15 cellular contexts compared by ENCODE assay signal in genomic region chr11:118519549-118519948, GRCh38. TPM values are rescaled to one million over a fixed set of nuclear protein-coding genes. Genes with fewer than 3 reads are reported as not detected.
DNase-seq lines count a peak whose midpoint lies in the region; ATAC-seq and TF ChIP-seq lines count a peak whose summit lies in the region.
"Had no signal": no experiment of that assay in that cellular context is flagged by ENCODE, and none has a peak within 500 bp of the region (broad histone marks: within the 10 kb centered on the region; RNA-seq: fewer than 3 reads in every experiment).

No MANE protein-coding gene starts in this region.

- H3K4me1 ChIP-seq in Caco-2 = no peaks in the 10 kb centered on the region; the same call in 1 of the 2 replicates

- peak overlapping the region; percentile 48 for H3K27ac Mint-ChIP-seq in activated T-cell treated with anti-CD3 and anti-CD28 coated beads, Interleukin-2, amount 50 U/mL, for 24 hours
- no peak overlapping the region for H3K27ac Mint-ChIP-seq in activated T-cell treated with anti-CD3 and anti-CD28 coated beads, Interleukin-2, amount 50 U/mL, for 72 hours
- H3K27ac Mint-ChIP-seq in Caco-2 (ENCODE audit: unreplicated experiment) = peak overlapping the region; percentile 9
- H3K27ac Mint-ChIP-seq in activated naive CD8-positive, alpha-beta T cell treated with anti-CD3 and anti-CD28 coated beads for 36 hours = peak overlapping the region; percentile 32
- peak overlapping the region; percentile 63 for H3K27ac Mint-ChIP-seq in stimulated activated effector memory CD8-positive, alpha-beta T cell treated with anti-CD3 and anti-CD28 coated beads, Interleukin-12 subunit alpha, Interleukin-12 subunit beta, amount 100 ng/mL, for 72 hours
- H3K27ac Mint-ChIP-seq: B cell, HFFc6 had no signal

- H3K9me3 Mint-ChIP-seq in activated T-cell treated with anti-CD3 and anti-CD28 coated beads, Interleukin-2, amount 50 U/mL, for 24 hours = no peaks in the 10 kb centered on the region
- H3K9me3 Mint-ChIP-seq in activated T-cell treated with anti-CD3 and anti-CD28 coated beads, Interleukin-2, amount 50 U/mL, for 72 hours = no peaks in the 10 kb centered on the region
- H3K9me3 Mint-ChIP-seq in Caco-2 (ENCODE audit: unreplicated experiment) = no peaks in the 10 kb centered on the region
- H3K9me3 Mint-ChIP-seq in activated naive CD8-positive, alpha-beta T cell treated with anti-CD3 and anti-CD28 coated beads for 36 hours = no peaks in the 10 kb centered on the region
- H3K9me3 Mint-ChIP-seq in stimulated activated effector memory CD8-positive, alpha-beta T cell treated with anti-CD3 and anti-CD28 coated beads, Interleukin-12 subunit alpha, Interleukin-12 subunit beta, amount 100 ng/mL, for 72 hours = no peaks in the 10 kb centered on the region
- H3K9me3 Mint-ChIP-seq: CD4-positive, alpha-beta memory T cell; HFFc6 had no signal

- no peak for TF ChIP-seq CTCF in Caco-2 (IDR thresholded peaks at IDR 0.05; ENCODE audit: insufficient read depth in 1 of 2, low read depth in 1 of 2, low read length in 1 of 2, severe bottlenecking in 1 of 2, unreplicated experiment in 1 of 2)

- H3K27me3 Mint-ChIP-seq in activated T-cell treated with anti-CD3 and anti-CD28 coated beads, Interleukin-2, amount 50 U/mL, for 24 hours = no peaks in the 10 kb centered on the region
- no peaks in the 10 kb centered on the region for H3K27me3 Mint-ChIP-seq in activated T-cell treated with anti-CD3 and anti-CD28 coated beads, Interleukin-2, amount 50 U/mL, for 72 hours (ENCODE audit: low read depth)
- no peaks in the 10 kb centered on the region for H3K27me3 Mint-ChIP-seq in Caco-2 (ENCODE audit: insufficient read depth, unreplicated experiment)
- no peaks in the 10 kb centered on the region for H3K27me3 Mint-ChIP-seq in activated naive CD8-positive, alpha-beta T cell treated with anti-CD3 and anti-CD28 coated beads for 36 hours
- H3K27me3 Mint-ChIP-seq: B cell; CD4-positive, alpha-beta memory T cell had no signal

- H3K36me3 Mint-ChIP-seq in activated T-cell treated with anti-CD3 and anti-CD28 coated beads, Interleukin-2, amount 50 U/mL, for 24 hours (ENCODE audit: low read depth) = peaks cover 83% of the 10 kb centered on the region
- H3K36me3 Mint-ChIP-seq in activated T-cell treated with anti-CD3 and anti-CD28 coated beads, Interleukin-2, amount 50 U/mL, for 72 hours (ENCODE audit: insufficient read depth in 2 of 2) = peaks cover 8 to 25% of the 10 kb centered on the region in 2 donors
- H3K36me3 Mint-ChIP-seq in Caco-2 (ENCODE audit: insufficient read depth, unreplicated experiment) = peaks cover 87% of the 10 kb centered on the region
- peaks cover 13% of the 10 kb centered on the region for H3K36me3 Mint-ChIP-seq in activated naive CD8-positive, alpha-beta T cell treated with anti-CD3 and anti-CD28 coated beads for 36 hours
- H3K36me3 Mint-ChIP-seq in stimulated activated effector memory CD8-positive, alpha-beta T cell treated with anti-CD3 and anti-CD28 coated beads, Interleukin-12 subunit alpha, Interleukin-12 subunit beta, amount 100 ng/mL, for 72 hours = peaks cover 100% of the 10 kb centered on the region

- H3K4me3 Mint-ChIP-seq in activated T-cell treated with anti-CD3 and anti-CD28 coated beads, Interleukin-2, amount 50 U/mL, for 24 hours = no peak overlapping the region
- H3K4me3 Mint-ChIP-seq in activated T-cell treated with anti-CD3 and anti-CD28 coated beads, Interleukin-2, amount 50 U/mL, for 72 hours = no peak overlapping the region
- no peak overlapping the region for H3K4me3 Mint-ChIP-seq in Caco-2 (ENCODE audit: unreplicated experiment)
- no peak overlapping the region for H3K4me3 Mint-ChIP-seq in activated naive CD8-positive, alpha-beta T cell treated with anti-CD3 and anti-CD28 coated beads for 36 hours
- H3K4me3 Mint-ChIP-seq in stimulated activated effector memory CD8-positive, alpha-beta T cell treated with anti-CD3 and anti-CD28 coated beads, Interleukin-12 subunit alpha, Interleukin-12 subunit beta, amount 100 ng/mL, for 72 hours = no peak overlapping the region
- H3K4me3 Mint-ChIP-seq: B cell; CD4-positive, alpha-beta memory T cell; HFFc6 had no signal

- BruUV-seq in Caco-2 (replicated peaks; lab: Mats Ljungman, UMichigan) = no TSS peak

- H3K36me3 ChIP-seq in Caco-2 (ENCODE audit: control insufficient read depth, insufficient read depth, low read length) = peaks cover 16% of the 10 kb centered on the region

- ATAC-seq in activated T-cell treated with anti-CD3 and anti-CD28 coated beads, Interleukin-2, amount 50 U/mL, for 72 hours (replicated peaks in 1 of 2) = no peak
- no peak for ATAC-seq in stimulated activated effector memory CD8-positive, alpha-beta T cell treated with anti-CD3 and anti-CD28 coated beads, Interleukin-12 subunit alpha, Interleukin-12 subunit beta, amount 100 ng/mL, for 72 hours

- no peak for DNase-seq in activated T-cell treated with anti-CD3 and anti-CD28 coated beads, Interleukin-2, amount 50 U/mL, for 24 hours
- DNase-seq in activated T-cell treated with anti-CD3 and anti-CD28 coated beads, Interleukin-2, amount 50 U/mL, for 72 hours = no peak
- DNase-seq in Caco-2 (no peak), COLO829 (ENCODE audit: low spot score) (no peak), kidney tubule cell (ENCODE audit: low spot score) (no peak)
- no peak for DNase-seq in activated naive CD8-positive, alpha-beta T cell treated with anti-CD3 and anti-CD28 coated beads for 36 hours
- DNase-seq in stimulated activated effector memory CD8-positive, alpha-beta T cell treated with anti-CD3 and anti-CD28 coated beads, Interleukin-12 subunit alpha, Interleukin-12 subunit beta, amount 100 ng/mL, for 72 hours (ENCODE audit: low spot score in 2 of 2) = no peak
- DNase-seq: C1 segment of cervical spinal cord; CD4-positive, alpha-beta memory T cell; DMS53; GF-D8; HCEC 1CT; HFFc6; IMR-90 had no signal

- no peaks in the 10 kb centered on the region for H3K27me3 ChIP-seq in Caco-2 (replicated peaks; ENCODE audit: control insufficient read depth, insufficient read depth, low read length)

- CTCF ChIA-PET in Caco-2 (lab: Charles Lee) = interaction anchor here (0.6 to 1.5 kb wide), 4 partner anchors 8 to 325 kb away, joined by 3 to 9 read pairs (median 4); partner anchors contain the start of gene ARCN1

- no peaks in the 10 kb centered on the region for H3K9me3 ChIP-seq in Caco-2

- peaks cover 3% of the 10 kb centered on the region for H3K4me1 Mint-ChIP-seq in activated T-cell treated with anti-CD3 and anti-CD28 coated beads, Interleukin-2, amount 50 U/mL, for 24 hours (ENCODE audit: low read depth)
- H3K4me1 Mint-ChIP-seq in activated T-cell treated with anti-CD3 and anti-CD28 coated beads, Interleukin-2, amount 50 U/mL, for 72 hours (ENCODE audit: low read depth) = no peaks in the 10 kb centered on the region
- peaks cover 13% of the 10 kb centered on the region for H3K4me1 Mint-ChIP-seq in Caco-2 (ENCODE audit: low read depth, unreplicated experiment)
- H3K4me1 Mint-ChIP-seq in activated naive CD8-positive, alpha-beta T cell treated with anti-CD3 and anti-CD28 coated beads for 36 hours = no peaks in the 10 kb centered on the region
- H3K4me1 Mint-ChIP-seq in stimulated activated effector memory CD8-positive, alpha-beta T cell treated with anti-CD3 and anti-CD28 coated beads, Interleukin-12 subunit alpha, Interleukin-12 subunit beta, amount 100 ng/mL, for 72 hours = peaks cover 7% of the 10 kb centered on the region

- intact Hi-C loops in Caco-2 (cut with micrococcal nuclease; ENCODE audit: unreplicated experiment) = loop anchor here (10.0 kb wide), 1 partner anchor 45 kb away; the partner anchor contains the start of gene IFT46

- no peak overlapping the region for H3K4me3 ChIP-seq in Caco-2 (ENCODE audit: low read depth, low read length)

- POLR2A ChIA-PET in Caco-2 (lab: Charles Lee) = interaction anchor here (0.6 kb wide), 1 partner anchor 540 kb away, joined by 5 read pairs; no protein-coding TSS in a partner anchor

RNA-seq across cellular contexts. Expression of gene TTC36, which starts 7.7 kb away (rescaled TPM):
- 1 to 10 TPM in 1 of 2 donors, under 1 TPM in 1; 0.74 to 1.4 TPM for total RNA-seq in activated T-cell treated with anti-CD3 and anti-CD28 coated beads, Interleukin-2, amount 50 U/mL, for 72 hours
- 1.2 and 3.3 TPM in 2 replicates for total RNA-seq in Caco-2 (2022)
- total RNA-seq in activated naive CD8-positive, alpha-beta T cell treated with anti-CD3 and anti-CD28 coated beads for 36 hours = under 1 TPM; 0.42 to 0.62 TPM
- total RNA-seq: IMR-90 had no signal

RNA-seq across cellular contexts. Expression of gene TMEM25, which starts 11.4 kb away (rescaled TPM):
- 10 to 100 TPM; 18.1 to 18.6 TPM for total RNA-seq in activated T-cell treated with anti-CD3 and anti-CD28 coated beads, Interleukin-2, amount 50 U/mL, for 72 hours
- total RNA-seq in Caco-2 (2022) = 53.8 and 63.1 TPM in 2 replicates
- 10 to 100 TPM; 14.2 to 14.7 TPM for total RNA-seq in activated naive CD8-positive, alpha-beta T cell treated with anti-CD3 and anti-CD28 coated beads for 36 hours

RNA-seq across cellular contexts. Expression of gene IFT46, which starts 46.2 kb away (rescaled TPM):
- total RNA-seq in activated T-cell treated with anti-CD3 and anti-CD28 coated beads, Interleukin-2, amount 50 U/mL, for 72 hours = 10 to 100 TPM; 20.7 to 32.3 TPM
- 26.8 and 30.6 TPM in 2 replicates for total RNA-seq in Caco-2 (2022)
- total RNA-seq in activated naive CD8-positive, alpha-beta T cell treated with anti-CD3 and anti-CD28 coated beads for 36 hours = 10 to 100 TPM; 22.2 to 24.1 TPM

RNA-seq across cellular contexts. Expression of gene ARCN1, which starts 52.7 kb away (rescaled TPM):
- total RNA-seq in activated T-cell treated with anti-CD3 and anti-CD28 coated beads, Interleukin-2, amount 50 U/mL, for 72 hours = 100 to 1,000 TPM; 170 to 180 TPM
- total RNA-seq in Caco-2 (2022) = 313 and 330 TPM in 2 replicates
- 100 to 1,000 TPM; 141 to 150 TPM for total RNA-seq in activated naive CD8-positive, alpha-beta T cell treated with anti-CD3 and anti-CD28 coated beads for 36 hours
